ENCODE assay signal across 12 cellular contexts in the genomic region with DNA sequence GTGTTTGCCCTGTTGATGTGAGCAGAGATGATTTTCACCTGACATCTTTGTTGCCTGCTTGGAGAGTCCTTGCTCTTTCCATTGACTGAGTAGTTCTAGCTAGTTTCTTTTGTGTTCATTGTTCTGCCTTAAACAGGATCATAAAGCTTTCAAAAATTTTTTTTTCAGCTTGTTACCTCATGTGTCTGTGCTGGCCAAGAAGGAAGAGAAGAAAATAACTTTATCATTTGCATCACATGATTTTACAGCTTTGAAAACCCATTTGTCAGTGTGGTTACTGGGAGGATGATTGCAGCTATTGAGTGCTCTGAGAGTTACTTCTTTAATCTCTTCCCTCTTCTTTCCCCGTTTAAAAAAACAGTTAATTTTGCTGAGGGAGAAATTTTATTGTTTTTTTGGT. TPM values are rescaled to one million over a fixed set of nuclear protein-coding genes. Genes with fewer than 3 reads are reported as not detected.
DNase-seq lines count a peak whose midpoint lies in the region; ATAC-seq, FAIRE-seq and TF ChIP-seq lines count a peak whose summit lies in the region.
"Had no signal": no experiment of that assay in that cellular context is flagged by ENCODE, and none has a peak within 500 bp of the region (broad histone marks: within the 10 kb centered on the region; RNA-seq: fewer than 3 reads in every experiment).

No MANE protein-coding gene starts in this region.

- H2AFZ ChIP-seq in Karpas-422 (ENCODE audit: low read length) (no peak overlapping the region), GM12878 (ENCODE audit: control insufficient read depth, low read depth, low read length) (no peak overlapping the region)

- RAD21 ChIA-PET in GM12878 (lab: Charles Lee; ENCODE audit: unreplicated experiment): interaction anchor here (1.1 kb wide), 1 partner anchor 10 kb away, joined by 3 read pairs; no protein-coding TSS in a partner anchor

- H3K79me2 ChIP-seq in Karpas-422 (ENCODE audit: low read length): no peaks in the 10 kb centered on the region
- peaks cover 5% of the 10 kb centered on the region for H3K79me2 ChIP-seq in GM12878 (ENCODE audit: control insufficient read depth, insufficient read depth, low read length)

- 19% methylated on average over 1 of the region's 1 CpG for WGBS in GM12878 (ENCODE audit: insufficient coverage, insufficient replicate concordance, low lambda C conversion rate, missing lambda C conversion rate)

- H4K20me1 ChIP-seq in Karpas-422 (ENCODE audit: insufficient read depth, low read depth, low read length) (peaks cover 25% of the 10 kb centered on the region), GM12878 (ENCODE audit: control insufficient read depth, insufficient read depth) (no peaks in the 10 kb centered on the region)

- TF ChIP-seq CTCF in GM12878 (IDR thresholded peaks at IDR 0.05 in 2 of 3, conservative IDR thresholded peaks at IDR 0.05 in 1 of 3; ENCODE audit: control insufficient read depth in 2 of 3, extremely low read depth in 1 of 3, insufficient read depth in 1 of 3, low read depth in 3 of 3, low read length in 3 of 3): no peak
- TF ChIP-seq CTCF in natural killer cell (IDR thresholded peaks at IDR 0.05): no peak

- H3K36me3 ChIP-seq in Karpas-422 (ENCODE audit: insufficient read depth, low read length) (no peaks in the 10 kb centered on the region), GM12878 (ENCODE audit: control insufficient read depth in 2 of 2, insufficient read depth in 2 of 2, low read length in 1 of 2) (peaks cover 0 to 3% of the 10 kb centered on the region in 2 experiments; a peak in 1 of 4 replicates)

- no peaks in the 10 kb centered on the region for H3K9me3 Mint-ChIP-seq in natural killer cell
- H3K9me3 Mint-ChIP-seq: activated naive CD8-positive, alpha-beta T cell treated with anti-CD3 and anti-CD28 coated beads, Interleukin-2, amount 10 ng/mL, durations not matched to agents 7 days and 5 days had no signal

- H3K4me1 Mint-ChIP-seq in natural killer cell: peaks cover 66 to 75% of the 10 kb centered on the region in 2 donors

- H3K27me3 Mint-ChIP-seq in natural killer cell (ENCODE audit: low read depth in 2 of 2): no peaks in the 10 kb centered on the region
- H3K27me3 Mint-ChIP-seq: activated naive CD8-positive, alpha-beta T cell treated with anti-CD3 and anti-CD28 coated beads, Interleukin-2, amount 10 ng/mL, durations not matched to agents 7 days and 5 days had no signal

- no peak for TF ChIP-seq RAD21 in GM12878 (IDR thresholded peaks at IDR 0.05; ENCODE audit: insufficient read depth, low read depth, low read length)

- peak overlapping the region; percentile 10 for H3K4me3 Mint-ChIP-seq in natural killer cell
- H3K4me3 Mint-ChIP-seq: activated naive CD8-positive, alpha-beta T cell treated with anti-CD3 and anti-CD28 coated beads, Interleukin-2, amount 10 ng/mL, durations not matched to agents 7 days and 5 days had no signal

- no peak for TF ChIP-seq EP300 in GM12878 (IDR thresholded peaks at IDR 0.05; ENCODE audit: borderline replicate concordance in 1 of 2, control insufficient read depth in 1 of 2, low read depth in 2 of 2, low read length in 2 of 2)

- ATAC-seq in GM12878 (no peak; the same call in 2 of the 3 replicates), natural killer cell (peak; percentile 61 to 75 (median 62)), HG03095 (IDR thresholded peaks at IDR 0.05; ENCODE audit: unreplicated experiment) (no peak), GM18520 (IDR thresholded peaks at IDR 0.05; ENCODE audit: unreplicated experiment) (no peak)

- DNase-seq in AML-193 (lab: John Stamatoyannopoulos, UW) (peak; percentile 71 to 77), Karpas-422 (no peak), GM12878 (ENCODE audit: low read depth, low spot score) (no peak), natural killer cell (no peak), NCI-H128 (lab: John Stamatoyannopoulos, UW; ENCODE audit: unreplicated experiment) (no peak), glomerular visceral epithelial cell (ENCODE audit: extremely low spot score) (no peak)
- DNase-seq: activated naive CD8-positive, alpha-beta T cell treated with anti-CD3 and anti-CD28 coated beads, Interleukin-2, amount 10 ng/mL, durations not matched to agents 7 days and 5 days; NCI-H1417 treated with DMSO at 0.1 percent for 48 hours; NCI-H526 treated with DMSO at 0.1 percent for 48 hours had no signal

- BruUV-seq in GM12878 (replicated peaks; lab: Mats Ljungman, UMichigan): no TSS peak

- SMC1A ChIA-PET in GM12878 (lab: Charles Lee; ENCODE audit: uncharacterized antibody, unreplicated experiment): interaction anchor here (2.0 to 3.2 kb wide), 3 partner anchors 11 to 37 kb away, joined by 4 to 24 read pairs (median 17); no protein-coding TSS in a partner anchor

- peak overlapping the region; percentile 62 to 81 for H3K27ac Mint-ChIP-seq in natural killer cell

- in situ Hi-C loops in GM12878 (cut with MboI): no loop called here

- H3K4me3 ChIP-seq in Karpas-422 (ENCODE audit: low read length) (no peak overlapping the region), GM12878 (no peak overlapping the region)
- H3K4me3 ChIP-seq: lung had no signal

- H3K9me3 ChIP-seq in Karpas-422 (ENCODE audit: low read length) (no peaks in the 10 kb centered on the region), GM12878 (replicated peaks; ENCODE audit: control insufficient read depth, insufficient read depth, low read length) (no peaks in the 10 kb centered on the region)

- H3K4me1 ChIP-seq in Karpas-422 (ENCODE audit: low read length): peaks cover 17% of the 10 kb centered on the region
- H3K4me1 ChIP-seq in GM12878 (ENCODE audit: control insufficient read depth, insufficient read depth, low read length): no peaks in the 10 kb centered on the region

- POLR2A ChIA-PET in GM12878 (lab: Charles Lee): interaction anchor here (1.3 kb wide), 1 partner anchor 21 kb away, joined by 6 read pairs; no protein-coding TSS in a partner anchor

- no peak for TF ChIP-seq POLR2A in GM12878 (IDR thresholded peaks at IDR 0.05; ENCODE audit: low read depth, low read length)

- H3K27me3 ChIP-seq in Karpas-422 (ENCODE audit: low read length) (no peaks in the 10 kb centered on the region), GM12878 (replicated peaks in 1 of 2; ENCODE audit: control insufficient read depth in 2 of 2, insufficient read depth in 2 of 2, low read length in 1 of 2) (no peaks in the 10 kb centered on the region)

- no peaks in the 10 kb centered on the region for H3K9me2 ChIP-seq in Karpas-422 (replicated peaks; ENCODE audit: insufficient read depth, low read length)

- H3K4me2 ChIP-seq in Karpas-422 (ENCODE audit: low read depth, low read length, poor library complexity, severe bottlenecking) (peak overlapping the region; percentile 38), GM12878 (ENCODE audit: control insufficient read depth, insufficient read depth) (no peak overlapping the region)

- CTCF ChIA-PET in GM12878 (lab: Yijun Ruan, JAX): interaction anchor here (0.9 to 1.7 kb wide), 5 partner anchors 10 to 259 kb away, joined by 3 to 11 read pairs (median 4); no protein-coding TSS in a partner anchor

- H3K36me3 Mint-ChIP-seq in natural killer cell: peaks cover under 1% of the 10 kb centered on the region

- H3K9ac ChIP-seq in Karpas-422 (ENCODE audit: low read length): no peak overlapping the region
- no peak overlapping the region for H3K9ac ChIP-seq in GM12878 (ENCODE audit: control insufficient read depth, insufficient read depth, low read length)

- FAIRE-seq in GM12878 (lab: Jason Lieb, UNC): no peak

- intact Hi-C loops in GM12878 (cut with micrococcal nuclease; ENCODE audit: unreplicated experiment) (no loop called here), natural killer cell (cut with micrococcal nuclease) (no loop called here)

- H3K27ac ChIP-seq in Karpas-422 (ENCODE audit: low read length) (no peak overlapping the region), GM12878 (ENCODE audit: control insufficient read depth, insufficient read depth) (no peak overlapping the region)

TF ChIP-seq in GM12878, 131 proteins besides CTCF, POLR2A, EP300 and RAD21 (continues in another document):
- no peak for TF ChIP-seq STAT3 (IDR thresholded peaks at IDR 0.05; ENCODE audit: low read depth, low read length)

RNA-seq across cellular contexts. Expression of gene FOXO3, which starts 16.0 kb away (rescaled TPM):
- 5.5 and 10.5 TPM in 2 replicates for total RNA-seq in Karpas-422 (2014; rRNA removed; shearing (Covaris generic); ENCODE audit: low replicate concordance)
- total RNA-seq in GM12878 (2013; cell fraction: nucleolus; rRNA removed): 5.3 and 5.6 TPM in 2 replicates
- total RNA-seq in GM12878 (2014; rRNA removed): 1.4 and 1.7 TPM in 2 replicates
- 1.5 and 1.6 TPM in 2 replicates for total RNA-seq in GM12878 (2014; rRNA removed; fragmentation: Illumina TruSeq; extraction: Trizol)
- total RNA-seq in GM12878 (2021): 2.8 and 3.6 TPM in 2 replicates
- polyA plus RNA-seq in GM12878 (2011; ENCODE audit: low read depth): 3.4 TPM
- 3.3 and 4.5 TPM in 2 replicates for polyA plus RNA-seq in GM12878 (2011; rRNA removed)
- polyA plus RNA-seq in GM12878 (2011; cell fraction: cytosol; rRNA removed): 4.3 and 4.6 TPM in 2 replicates
- 2.6 and 4.3 TPM in 2 replicates for polyA plus RNA-seq in GM12878 (2011; cell fraction: nucleus; rRNA removed)
- 3.7 and 4.3 TPM in 2 replicates for polyA plus RNA-seq in GM12878 (2012)
- polyA plus RNA-seq in GM12878 (2014; fragmentation: Illumina TruSeq; extraction: Trizol): 2.2 and 2.3 TPM in 2 replicates
- under 1 TPM; 0.82 to 0.84 TPM for polyA plus RNA-seq in GM12878 (2014; fragmentation: Nextera tagmentation; extraction: Ambion mirVana)
- polyA plus RNA-seq in GM12878 (2014; rRNA removed): 1.3 and 1.4 TPM in 2 replicates
- polyA plus RNA-seq in GM12878 (2016; fragmentation: Nextera tagmentation; extraction: Ambion mirVana): 1 to 10 TPM; 1.7 to 2.5 TPM
- 21.5 and 25.2 TPM in 2 replicates for polyA minus RNA-seq in GM12878 (2011; rRNA and poly(A)+ RNA removed)
- polyA minus RNA-seq in GM12878 (2011; cell fraction: cytosol; rRNA and poly(A)+ RNA removed): 4.8 and 6.5 TPM in 2 replicates
- polyA minus RNA-seq in GM12878 (2011; cell fraction: nucleus; rRNA and poly(A)+ RNA removed): 5.9 and 9.6 TPM in 2 replicates
- 10 to 100 TPM; 43.1 to 70.4 (median 51.3) TPM for total RNA-seq in natural killer cell

Comparison
In these comparisons a context has a peak if more than half of its experiments do, and no peak if none do; other contexts are left out.
1. DNase-seq: peak in AML-193 (2 of 2); none in Karpas-422 (single experiment), GM12878 (single experiment), natural killer cell (single experiment), NCI-H128 (single experiment) and glomerular visceral epithelial cell (single experiment).
2. ATAC-seq: peak in natural killer cell (3 of 3); none in GM12878 (single experiment), HG03095 (single experiment) and GM18520 (single experiment).